ENCODE assay signal across 29 cellular contexts in the genomic region with DNA sequence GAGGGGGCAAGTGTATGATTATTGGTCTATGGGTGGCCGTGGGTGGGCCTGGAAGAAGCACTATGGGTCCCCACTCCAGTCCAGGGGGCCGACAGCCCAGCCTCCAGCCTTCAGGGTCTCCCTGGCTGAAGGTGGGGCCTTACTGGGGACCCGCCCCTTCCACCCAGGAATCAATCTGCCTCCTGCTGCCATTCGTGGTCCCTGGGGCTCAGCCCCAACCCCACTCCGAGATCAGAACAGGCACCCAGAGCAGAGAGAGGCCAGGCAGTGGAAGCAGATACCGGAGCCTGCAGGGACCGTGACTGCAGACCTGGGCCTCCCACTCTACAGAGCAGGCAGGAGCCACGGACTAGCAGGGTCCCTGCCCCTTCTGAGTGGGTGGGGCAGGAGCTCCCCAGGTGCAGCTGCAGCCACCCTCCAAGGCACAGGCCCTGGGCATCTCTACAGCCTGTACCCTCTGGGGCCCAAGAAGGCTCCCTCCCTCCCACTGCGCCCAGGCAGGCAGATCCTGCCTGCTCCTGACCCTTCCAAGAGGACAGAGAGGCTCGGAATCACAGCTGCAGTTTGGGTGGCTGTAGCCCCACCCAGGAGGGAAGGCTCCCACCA. TPM values are rescaled to one million over a fixed set of nuclear protein-coding genes. Genes with fewer than 3 reads are reported as not detected.
"Had no signal": no experiment of that assay in that cellular context is flagged by ENCODE, and none has a peak within 500 bp of the region (broad histone marks: within the 10 kb centered on the region; RNA-seq: fewer than 3 reads in every experiment).

No MANE protein-coding gene starts in this region.

- H3K36me3 ChIP-seq: ascending aorta, cardiac muscle cell, lower lobe of right lung, neutrophil, ovary, prostate gland, SJSA1, tibial nerve had no signal

- DNase-seq: activated CD4-positive, alpha-beta T cell treated with anti-CD3 and anti-CD28 coated beads, Interleukin-2, amount 50 U/mL, for 1 hour; activated CD8-positive, alpha-beta memory T cell treated with anti-CD3 and anti-CD28 coated beads, Interleukin-2, amount 10 ng/mL, durations not matched to agents 7 days and 5 days; activated CD8-positive, alpha-beta T cell treated with anti-CD3 and anti-CD28 coated beads for 36 hours; activated naive CD4-positive, alpha-beta T cell treated with anti-CD3 and anti-CD28 coated beads for 36 hours; activated naive CD8-positive, alpha-beta T cell treated with anti-CD3 and anti-CD28 coated beads, Interleukin-2, amount 10 ng/mL, durations not matched to agents 7 days and 5 days; activated T-cell treated with anti-CD3 and anti-CD28 coated beads, Interleukin-2, amount 50 U/mL, for 48 hours; cortex of kidney; endodermal cell; head of caudate nucleus; lower lobe of right lung; mesenchymal stem cell; ovary; retina; stimulated activated naive CD4-positive, alpha-beta T cell; T-helper 2 cell had no signal

- H3K4me3 ChIP-seq: ascending aorta, cardiac muscle cell, lower lobe of right lung, ovary, prostate gland, SJSA1, tibial nerve had no signal

- H3K9me3 ChIP-seq: neutrophil, ovary, prostate gland had no signal

- ATAC-seq: activated CD8-positive, alpha-beta memory T cell treated with anti-CD3 and anti-CD28 coated beads, Interleukin-2, amount 10 ng/mL, durations not matched to agents 7 days and 5 days; activated CD8-positive, alpha-beta T cell treated with anti-CD3 and anti-CD28 coated beads for 36 hours; esophagus mucosa; WTC11 had no signal

- H3K4me1 ChIP-seq: ascending aorta, lower lobe of right lung, prostate gland, SJSA1, tibial nerve had no signal

- H3K4me1 Mint-ChIP-seq: activated CD8-positive, alpha-beta memory T cell treated with anti-CD3 and anti-CD28 coated beads, Interleukin-2, amount 10 ng/mL, durations not matched to agents 7 days and 5 days; activated naive CD8-positive, alpha-beta T cell treated with anti-CD3 and anti-CD28 coated beads, Interleukin-2, amount 10 ng/mL, durations not matched to agents 7 days and 5 days; brain; endodermal cell; nephron; WTC11 had no signal

- H3K27ac ChIP-seq: ascending aorta, cardiac muscle cell, lower lobe of right lung, neutrophil, ovary, prostate gland, SJSA1, tibial nerve had no signal

- H3K27me3 ChIP-seq: ascending aorta, ovary, SJSA1 had no signal

- H3K36me3 Mint-ChIP-seq: activated CD8-positive, alpha-beta memory T cell treated with anti-CD3 and anti-CD28 coated beads, Interleukin-2, amount 10 ng/mL, durations not matched to agents 7 days and 5 days had no signal

- H3K4me3 Mint-ChIP-seq: activated CD8-positive, alpha-beta memory T cell treated with anti-CD3 and anti-CD28 coated beads, Interleukin-2, amount 10 ng/mL, durations not matched to agents 7 days and 5 days; activated CD8-positive, alpha-beta T cell treated with anti-CD3 and anti-CD28 coated beads for 36 hours; activated naive CD4-positive, alpha-beta T cell treated with anti-CD3 and anti-CD28 coated beads for 36 hours; activated naive CD8-positive, alpha-beta T cell treated with anti-CD3 and anti-CD28 coated beads, Interleukin-2, amount 10 ng/mL, durations not matched to agents 7 days and 5 days; brain; endodermal cell; nephron; WTC11 had no signal

- H3K27ac Mint-ChIP-seq: activated CD8-positive, alpha-beta memory T cell treated with anti-CD3 and anti-CD28 coated beads, Interleukin-2, amount 10 ng/mL, durations not matched to agents 7 days and 5 days; activated CD8-positive, alpha-beta T cell treated with anti-CD3 and anti-CD28 coated beads for 36 hours; activated naive CD4-positive, alpha-beta T cell treated with anti-CD3 and anti-CD28 coated beads for 36 hours; activated naive CD8-positive, alpha-beta T cell treated with anti-CD3 and anti-CD28 coated beads, Interleukin-2, amount 10 ng/mL, durations not matched to agents 7 days and 5 days; activated T-helper 2 cell treated with anti-CD3 and anti-CD28 coated beads, Interferon-gamma antibody, Interleukin-2, Interleukin-4, amounts not matched to agents 10 μg/mL and 5 μg/mL and 100 μg/mL, durations not matched to agents 14 hours and 24 hours and 36 hours; brain; endodermal cell; nephron; WTC11 had no signal

RNA-seq across cellular contexts. Expression of gene FOXL3, which starts 13.6 kb away (rescaled TPM):
- total RNA-seq: activated CD8-positive, alpha-beta memory T cell treated with anti-CD3 and anti-CD28 coated beads, Interleukin-2, amount 10 ng/mL, durations not matched to agents 7 days and 5 days; activated CD8-positive, alpha-beta T cell treated with anti-CD3 and anti-CD28 coated beads for 36 hours; activated naive CD4-positive, alpha-beta T cell treated with anti-CD3 and anti-CD28 coated beads for 36 hours; activated naive CD8-positive, alpha-beta T cell treated with anti-CD3 and anti-CD28 coated beads, Interleukin-2, amount 10 ng/mL, durations not matched to agents 7 days and 5 days; activated T-helper 2 cell treated with anti-CD3 and anti-CD28 coated beads, Interferon-gamma antibody, Interleukin-2, Interleukin-4, amounts not matched to agents 10 μg/mL and 5 μg/mL and 100 μg/mL, durations not matched to agents 14 hours and 24 hours and 36 hours; ascending aorta; cardiac muscle cell; cerebellum; endodermal cell; esophagus mucosa; lower lobe of right lung; ovary; prostate gland; SJSA1; temporal lobe; tibial nerve; urinary bladder; WTC11 had no signal
